32 cellular contexts compared by ENCODE assay signal in genomic region chr5:37116359-37116758, GRCh38.
"Had no signal": no experiment of that assay in that cellular context is flagged by ENCODE, and none has a peak within 500 bp of the region (broad histone marks: within the 10 kb centered on the region; RNA-seq: fewer than 3 reads in every experiment).

No MANE protein-coding gene starts in this region.

- FAIRE-seq: bronchial epithelial cell, TTC549 had no signal

- H3K9me3 ChIP-seq: ascending aorta had no signal

- H3K4me1 ChIP-seq: ascending aorta had no signal

- H3K27ac ChIP-seq: ascending aorta, cardiac muscle cell, VCaP had no signal

- ATAC-seq: activated CD8-positive, alpha-beta T cell treated with anti-CD3 and anti-CD28 coated beads for 36 hours; activated naive CD4-positive, alpha-beta T cell treated with anti-CD3 and anti-CD28 coated beads, Interleukin-2, amount 50 U/mL, for 72 hours; activated T-cell treated with anti-CD3 and anti-CD28 coated beads, Interleukin-2, amount 50 U/mL, for 4 hours; activated T-cell treated with anti-CD3 and anti-CD28 coated beads, Interleukin-2, amount 50 U/mL, for 72 hours; activated T-helper 17 cell treated with anti-CD3 and anti-CD28 coated beads, Interleukin-2, amount 50 U/mL, for 72 hours had no signal

- DNase-seq: activated B cell treated with CpG ODN at 0.5 μM for 24 hours; activated CD4-positive, alpha-beta memory T cell treated with anti-CD3 and anti-CD28 coated beads for 36 hours; activated CD4-positive, alpha-beta T cell treated with anti-CD3 and anti-CD28 coated beads for 4 hours; activated CD4-positive, alpha-beta T cell treated with anti-CD3 and anti-CD28 coated beads, Interleukin-2, amount 10 ng/mL, durations not matched to agents 24 days and 14 days; activated CD4-positive, alpha-beta T cell treated with anti-CD3 and anti-CD28 coated beads, Interleukin-2, amount 50 U/mL, for 1 hour; activated CD4-positive, alpha-beta T cell treated with anti-CD3 and anti-CD28 coated beads, Interleukin-2, amount 50 U/mL, for 4 hours; activated CD4-positive, CD25-positive, alpha-beta regulatory T cell treated with anti-CD3 and anti-CD28 coated beads, Interleukin-2, amount 50 U/mL, for 72 hours; activated CD8-positive, alpha-beta memory T cell treated with anti-CD3 and anti-CD28 coated beads, Interleukin-2, amount 50 U/mL, for 4 hours; activated CD8-positive, alpha-beta T cell treated with anti-CD3 and anti-CD28 coated beads for 36 hours; activated effector memory CD4-positive, alpha-beta T cell treated with anti-CD3 and anti-CD28 coated beads, Interleukin-2, amount 50 U/mL, for 16 hours; activated gamma-delta T cell treated with Interleukin-2 at 50 U/mL for 16 hours; activated naive CD4-positive, alpha-beta T cell; activated naive CD4-positive, alpha-beta T cell treated with anti-CD3 and anti-CD28 coated beads for 36 hours; activated naive CD4-positive, alpha-beta T cell treated with anti-CD3 and anti-CD28 coated beads, Interleukin-2, amount 50 U/mL, for 16 hours; activated naive CD8-positive, alpha-beta T cell treated with anti-CD3 and anti-CD28 coated beads for 36 hours; activated T-cell treated with anti-CD3 and anti-CD28 coated beads for 4 hours; activated T-cell treated with anti-CD3 and anti-CD28 coated beads, Interleukin-2, amount 50 U/mL, for 1 hour; activated T-cell treated with anti-CD3 and anti-CD28 coated beads, Interleukin-2, amount 50 U/mL, for 4 hours; activated T-cell treated with anti-CD3 and anti-CD28 coated beads, Interleukin-2, amount 50 U/mL, for 72 hours; amygdala; anterior cingulate cortex; caudate nucleus; T-helper 1 cell; T-helper 2 cell; T-helper 9 cell had no signal

- H3K4me3 ChIP-seq: ascending aorta, cardiac muscle cell had no signal

- H3K27me3 ChIP-seq: ascending aorta, cardiac muscle cell had no signal
